Comparison of ENCODE assay signal across 9 cellular contexts in genomic region chr6:111662794-111663231, GRCh38. TPM values are rescaled to one million over a fixed set of nuclear protein-coding genes. Genes with fewer than 3 reads are reported as not detected.
A peak's percentile ranks its signal among the peaks of the same experiment; 100 is the strongest.
DNase-seq lines count a peak whose midpoint lies in the region; ATAC-seq and TF ChIP-seq lines count a peak whose summit lies in the region.
"Had no signal": no experiment of that assay in that cellular context is flagged by ENCODE, and none has a peak within 500 bp of the region (broad histone marks: within the 10 kb centered on the region; RNA-seq: fewer than 3 reads in every experiment).

No MANE protein-coding gene starts in this region.

- no peak for TF ChIP-seq EP300 in upper lobe of left lung (IDR thresholded peaks at IDR 0.05)

- DNase-seq in activated T-cell treated with anti-CD3 and anti-CD28 coated beads, Interleukin-2, amount 50 U/mL, for 24 hours = no peak
- DNase-seq in activated T-cell treated with anti-CD3 and anti-CD28 coated beads for 4 hours = no peak
- DNase-seq in central memory CD8-positive, alpha-beta T cell (ENCODE audit: low spot score in 2 of 2) = no peak
- no peak for DNase-seq in upper lobe of left lung
- DNase-seq in GM13976 (ENCODE audit: low spot score) = no peak

- H3K36me3 ChIP-seq in mucosa of rectum (ENCODE audit: control insufficient read depth in 2 of 2, insufficient read depth in 2 of 2, low read length in 2 of 2) (no peaks in the 10 kb centered on the region), upper lobe of left lung (peaks cover 0 to 20% (median 0%) of the 10 kb centered on the region in 4 donors)
- H3K36me3 ChIP-seq: neutrophil had no signal

- H3K27ac ChIP-seq in mucosa of rectum (ENCODE audit: low read depth in 2 of 2, low read length in 2 of 2) (peak overlapping the region; percentile 16 to 41), upper lobe of left lung (peak overlapping the region; percentile 9 to 39 (median 26))
- H3K27ac ChIP-seq: neutrophil had no signal

- no peak for ATAC-seq in central memory CD8-positive, alpha-beta T cell (replicated peaks; ENCODE audit: extremely low read depth, poor library complexity, severe bottlenecking)
- ATAC-seq in upper lobe of left lung (ENCODE audit: low FRiP score in 2 of 2) (peak; percentile 31 to 67), GM18907 (IDR thresholded peaks at IDR 0.05; ENCODE audit: unreplicated experiment) (no peak), GM18858 (IDR thresholded peaks at IDR 0.05; ENCODE audit: unreplicated experiment) (no peak)

- no peak for TF ChIP-seq POLR2A in upper lobe of left lung (IDR thresholded peaks at IDR 0.05)

- H3K27me3 Mint-ChIP-seq in activated T-cell treated with anti-CD3 and anti-CD28 coated beads, Interleukin-2, amount 50 U/mL, for 24 hours = no peaks in the 10 kb centered on the region
- H3K27me3 Mint-ChIP-seq in central memory CD8-positive, alpha-beta T cell = no peaks in the 10 kb centered on the region

- no peak overlapping the region for H3K4me3 Mint-ChIP-seq in activated T-cell treated with anti-CD3 and anti-CD28 coated beads, Interleukin-2, amount 50 U/mL, for 24 hours
- H3K4me3 Mint-ChIP-seq in central memory CD8-positive, alpha-beta T cell = no peak overlapping the region

- H3K36me3 Mint-ChIP-seq in activated T-cell treated with anti-CD3 and anti-CD28 coated beads, Interleukin-2, amount 50 U/mL, for 24 hours (ENCODE audit: low read depth) = peaks cover 77% of the 10 kb centered on the region
- H3K36me3 Mint-ChIP-seq in central memory CD8-positive, alpha-beta T cell (ENCODE audit: insufficient read depth) = peaks cover 75% of the 10 kb centered on the region

- peak overlapping the region; percentile 85 for H3K27ac Mint-ChIP-seq in activated T-cell treated with anti-CD3 and anti-CD28 coated beads, Interleukin-2, amount 50 U/mL, for 24 hours
- peak overlapping the region; percentile 74 for H3K27ac Mint-ChIP-seq in central memory CD8-positive, alpha-beta T cell (ENCODE audit: low read depth)

- WGBS in upper lobe of left lung, 2 donors = 50 to 53% methylated on average over 6 of the region's 6 CpGs

- peaks cover 0 to 19% of the 10 kb centered on the region in 2 donors for H3K4me1 ChIP-seq in mucosa of rectum (ENCODE audit: control insufficient read depth in 2 of 2, insufficient read depth in 2 of 2, low read length in 2 of 2)
- peaks cover 30 to 40% (median 33%) of the 10 kb centered on the region in 4 donors for H3K4me1 ChIP-seq in upper lobe of left lung

- no peaks in the 10 kb centered on the region for H3K9me3 Mint-ChIP-seq in activated T-cell treated with anti-CD3 and anti-CD28 coated beads, Interleukin-2, amount 50 U/mL, for 24 hours
- no peaks in the 10 kb centered on the region for H3K9me3 Mint-ChIP-seq in central memory CD8-positive, alpha-beta T cell

- in situ Hi-C loops in GM13976 (cut with MboI; ENCODE audit: low sequenced_read_pairs, unreplicated experiment) = no loop called here

- H3K27me3 ChIP-seq in mucosa of rectum (ENCODE audit: control insufficient read depth in 2 of 2, insufficient read depth in 2 of 2, low read length in 2 of 2) (no peaks in the 10 kb centered on the region), upper lobe of left lung (no peaks in the 10 kb centered on the region)
- H3K27me3 ChIP-seq: neutrophil had no signal

- TF ChIP-seq CTCF in upper lobe of left lung (IDR thresholded peaks at IDR 0.05) (no peak), GM13976 (IDR thresholded peaks at IDR 0.05; ENCODE audit: borderline replicate concordance, control extremely low read depth, extremely low read depth, insufficient read depth, missing control alignments) (no peak)

- H3K9ac ChIP-seq in mucosa of rectum (ENCODE audit: low read depth in 1 of 2, low read length in 2 of 2) = no peak overlapping the region

- H3K4me1 Mint-ChIP-seq in activated T-cell treated with anti-CD3 and anti-CD28 coated beads, Interleukin-2, amount 50 U/mL, for 24 hours (ENCODE audit: low read depth) = peaks cover 3% of the 10 kb centered on the region
- peaks cover 20% of the 10 kb centered on the region for H3K4me1 Mint-ChIP-seq in central memory CD8-positive, alpha-beta T cell

- H3K9me3 ChIP-seq in mucosa of rectum (ENCODE audit: control insufficient read depth in 2 of 2, low read length in 2 of 2) (no peaks in the 10 kb centered on the region), upper lobe of left lung (no peaks in the 10 kb centered on the region)
- H3K9me3 ChIP-seq: neutrophil had no signal

- H3K4me3 ChIP-seq in mucosa of rectum (ENCODE audit: low read length in 2 of 2) (no peak overlapping the region), upper lobe of left lung (no peak overlapping the region)

RNA-seq across cellular contexts. Expression of gene TRAF3IP2, which starts 57.1 kb away (rescaled TPM):
- 10 to 100 TPM; 29.2 to 38.0 (median 32.5) TPM for total RNA-seq in upper lobe of left lung

Comparison
In these comparisons a context has a peak if more than half of its experiments do, and no peak if none do; other contexts are left out.
1. ATAC-seq: peak in upper lobe of left lung (2 of 2); none in central memory CD8-positive, alpha-beta T cell (single experiment), GM18907 (single experiment) and GM18858 (single experiment).